In genomic region chr1:44251989-44252625, GRCh38 we compare ENCODE assay signal across 23 cellular contexts. TPM values are rescaled to one million over a fixed set of nuclear protein-coding genes. Genes with fewer than 3 reads are reported as not detected.
DNase-seq lines count a peak whose midpoint lies in the region; ATAC-seq lines count a peak whose summit lies in the region.
"Had no signal": no experiment of that assay in that cellular context is flagged by ENCODE, and none has a peak within 500 bp of the region (broad histone marks: within the 10 kb centered on the region; RNA-seq: fewer than 3 reads in every experiment).

No MANE protein-coding gene starts in this region.

- ATAC-seq in GM21367 (IDR thresholded peaks at IDR 0.05; ENCODE audit: unreplicated experiment) = no peak
- ATAC-seq in GM18909 (IDR thresholded peaks at IDR 0.05; ENCODE audit: poor library complexity, unreplicated experiment) = no peak
- ATAC-seq: naive thymus-derived CD8-positive, alpha-beta T cell; stimulated activated naive CD8-positive, alpha-beta T cell treated with anti-CD3 and anti-CD28 coated beads, Interleukin-15, Interleukin-2, amounts not matched to agents 100 U/mL and 50 U/mL, for 24 hours had no signal

- H2AFZ ChIP-seq in neuronal stem cell (ENCODE audit: low read length) = no peak overlapping the region
- H2AFZ ChIP-seq: PC-9 had no signal

- H2BK120ac ChIP-seq in neuronal stem cell (ENCODE audit: low read depth, low read length) = no peak overlapping the region

- peak overlapping the region; percentile 58 for H3K14ac ChIP-seq in neuronal stem cell (ENCODE audit: low read length)

- peaks cover 0 to 10% of the 10 kb centered on the region in 2 donors for H3K36me3 ChIP-seq in neuronal stem cell (replicated peaks in 1 of 2; ENCODE audit: control insufficient read depth in 2 of 2, insufficient read depth in 2 of 2, low read length in 2 of 2)
- H3K36me3 ChIP-seq: MG63, thoracic aorta, vagina had no signal

- peak overlapping the region; percentile 71 for H3K23ac ChIP-seq in neuronal stem cell (ENCODE audit: low read depth, low read length, poor library complexity)

- no peak overlapping the region for H4K8ac ChIP-seq in neuronal stem cell (ENCODE audit: low read depth, low read length)

- H3K9ac ChIP-seq in neuronal stem cell (ENCODE audit: low read depth, low read length, poor library complexity) = no peak overlapping the region

- DNase-seq in DMS79 (lab: John Stamatoyannopoulos, UW) (peak; percentile 8), DMS79 treated with DMSO at 0.1 percent for 48 hours (lab: John Stamatoyannopoulos, UW) (no peak), NCI-H524 treated with DMSO at 0.1 percent for 48 hours (lab: John Stamatoyannopoulos, UW) (peak; percentile 68), cerebellar cortex (ENCODE audit: low spot score) (peak; percentile 86), neuronal stem cell (ENCODE audit: low spot score) (no peak), NCI-H345 (lab: John Stamatoyannopoulos, UW) (no peak)
- DNase-seq: activated CD4-positive, alpha-beta T cell treated with anti-CD3 and anti-CD28 coated beads for 48 hours; activated gamma-delta T cell; activated T-cell treated with anti-CD3 and anti-CD28 coated beads, Interleukin-2, amount 50 U/mL, for 24 hours; Calu3; left ventricle myocardium inferior; MG63; naive thymus-derived CD8-positive, alpha-beta T cell; NCI-H1417 treated with DMSO at 0.1 percent for 48 hours; NCI-H2171 treated with DMSO at 0.1 percent for 48 hours; PC-9; SHP77; stimulated activated naive CD8-positive, alpha-beta T cell treated with anti-CD3 and anti-CD28 coated beads, Interleukin-15, Interleukin-2, amounts not matched to agents 100 U/mL and 50 U/mL, for 24 hours had no signal

- peaks cover 5% of the 10 kb centered on the region for H3K79me1 ChIP-seq in neuronal stem cell (ENCODE audit: low read depth, low read length)

- H3K4me2 ChIP-seq in neuronal stem cell (ENCODE audit: insufficient read depth, low read length, poor library complexity, severe bottlenecking) = no peak overlapping the region
- H3K4me2 ChIP-seq: PC-9 had no signal

- no peak overlapping the region for H2BK5ac ChIP-seq in neuronal stem cell (ENCODE audit: low read length)

- WGBS in neuronal stem cell (ENCODE audit: extremely low coverage in 2 of 2, insufficient read length in 2 of 2, insufficient replicate concordance in 1 of 2), 2 donors = no CpG with 5 or more reads among the region's 20 CpGs

- peaks cover 0 to 10% of the 10 kb centered on the region in 2 donors for H3K4me1 ChIP-seq in neuronal stem cell (ENCODE audit: control insufficient read depth in 2 of 2, insufficient read depth in 1 of 2, low read depth in 1 of 2, low read length in 2 of 2)
- H3K4me1 ChIP-seq: vagina had no signal

- H3K18ac ChIP-seq in neuronal stem cell (ENCODE audit: low read length) = peak overlapping the region; percentile 11

- H3K27me3 ChIP-seq in neuronal stem cell (ENCODE audit: control insufficient read depth in 3 of 3, insufficient read depth in 3 of 3, low read depth in 1 of 3, low read length in 3 of 3) = no peaks in the 10 kb centered on the region
- H3K27me3 ChIP-seq: MG63, vagina had no signal

- H3K4ac ChIP-seq in neuronal stem cell (ENCODE audit: low read length) = no peak overlapping the region

- H3K9me3 ChIP-seq in neuronal stem cell (replicated peaks in 1 of 2; ENCODE audit: control insufficient read depth in 2 of 2, insufficient read depth in 1 of 2, low read depth in 1 of 2, low read length in 2 of 2) = no peaks in the 10 kb centered on the region
- H3K9me3 ChIP-seq: left ventricle myocardium inferior, MG63, thoracic aorta, vagina had no signal

- H3K4me3 ChIP-seq in neuronal stem cell (ENCODE audit: low read length in 2 of 2) = no peak overlapping the region
- H3K4me3 ChIP-seq: left ventricle myocardium inferior, MG63, PC-9, thoracic aorta, vagina had no signal

- no peak overlapping the region for H2BK15ac ChIP-seq in neuronal stem cell (ENCODE audit: low read length)

- H2AK5ac ChIP-seq in neuronal stem cell (ENCODE audit: low read depth, low read length) = no peak overlapping the region

- H3K27ac ChIP-seq in neuronal stem cell (replicated peaks; ENCODE audit: low read length) = no peak overlapping the region
- H3K27ac ChIP-seq: 22Rv1, left ventricle myocardium inferior, PC-9, thoracic aorta, vagina had no signal

- H2BK12ac ChIP-seq in neuronal stem cell (ENCODE audit: low read length) = no peak overlapping the region

- no peak overlapping the region for H4K91ac ChIP-seq in neuronal stem cell (ENCODE audit: low read depth, low read length, poor library complexity)

RNA-seq across cellular contexts. Expression of gene DMAP1, which starts 38.8 kb away (rescaled TPM):
- 31.9 TPM for polyA plus RNA-seq in neuronal stem cell (2013, experiment 1 of 2)
- polyA plus RNA-seq in neuronal stem cell (2013, experiment 2 of 2) = 31.3 TPM

Comparison
In these comparisons a context has a peak if more than half of its experiments do, and no peak if none do; other contexts are left out.
1. DNase-seq: peak in DMS79 (single experiment), NCI-H524 treated with DMSO at 0.1 percent for 48 hours (single experiment) and cerebellar cortex (single experiment); none in DMS79 treated with DMSO at 0.1 percent for 48 hours (single experiment), neuronal stem cell (single experiment) and NCI-H345 (single experiment).